ENCODE assay signal across 14 cellular contexts in the genomic region with DNA sequence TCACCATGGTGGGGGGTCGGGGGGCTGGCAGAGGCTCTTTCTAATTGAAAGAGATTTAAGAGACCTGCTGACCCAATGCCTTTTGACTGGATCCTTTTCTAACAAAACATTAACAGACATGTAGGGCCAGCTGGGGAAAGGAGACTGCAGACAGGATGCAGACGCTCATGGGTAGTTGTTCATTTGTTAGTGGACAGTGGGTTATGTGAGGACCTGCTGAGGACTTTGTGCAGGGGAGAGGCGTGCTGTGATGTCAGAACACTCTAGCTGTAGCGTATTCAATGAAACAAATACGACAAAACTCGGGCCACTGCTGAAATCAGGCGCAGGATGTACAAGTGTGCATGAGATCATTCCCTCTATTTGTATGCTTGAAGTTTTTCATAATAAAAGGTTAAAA. TPM values are rescaled to one million over a fixed set of nuclear protein-coding genes. Genes with fewer than 3 reads are reported as not detected.
A peak's percentile ranks its signal among the peaks of the same experiment; 100 is the strongest.
DNase-seq lines count a peak whose midpoint lies in the region; ATAC-seq and TF ChIP-seq lines count a peak whose summit lies in the region.
"Had no signal": no experiment of that assay in that cellular context is flagged by ENCODE, and none has a peak within 500 bp of the region (broad histone marks: within the 10 kb centered on the region; RNA-seq: fewer than 3 reads in every experiment).

No MANE protein-coding gene starts in this region.

- intact Hi-C loops in activated T-helper 1 cell treated with anti-CD3 and anti-CD28 coated beads, Interleukin-12 subunit alpha, Interleukin-12 subunit beta, Interleukin-2, Interleukin-4 antibody, amounts not matched to agents 30 ng/mL and 10 ng/mL and 1 ng/mL, durations not matched to agents 14 hours and 24 hours and 36 hours (cut with micrococcal nuclease), result loop anchor here (2.0 kb wide), 1 partner anchor 23 kb away; no protein-coding TSS in a partner anchor

- no peak for ATAC-seq in effector memory CD8-positive, alpha-beta T cell (replicated peaks)

- no peaks in the 10 kb centered on the region for H3K27me3 Mint-ChIP-seq in neural crest cell (ENCODE audit: low read depth)
- peaks cover 22% of the 10 kb centered on the region for H3K27me3 Mint-ChIP-seq in activated T-helper 1 cell treated with anti-CD3 and anti-CD28 coated beads, Interleukin-12 subunit alpha, Interleukin-12 subunit beta, Interleukin-2, Interleukin-4 antibody, amounts not matched to agents 30 ng/mL and 10 ng/mL and 1 ng/mL, durations not matched to agents 14 hours and 24 hours and 36 hours (ENCODE audit: insufficient read depth)
- peaks cover 23 to 64% of the 10 kb centered on the region in 2 donors for H3K27me3 Mint-ChIP-seq in effector memory CD8-positive, alpha-beta T cell

- H3K4me3 ChIP-seq in fibroblast of mammary gland (ENCODE audit: control insufficient read depth, low read depth, low read length), result no peak overlapping the region
- H3K4me3 ChIP-seq: skin epidermis had no signal

- no peaks in the 10 kb centered on the region for H3K36me3 Mint-ChIP-seq in neural crest cell (ENCODE audit: low read depth)
- H3K36me3 Mint-ChIP-seq in activated T-helper 1 cell treated with anti-CD3 and anti-CD28 coated beads, Interleukin-12 subunit alpha, Interleukin-12 subunit beta, Interleukin-2, Interleukin-4 antibody, amounts not matched to agents 30 ng/mL and 10 ng/mL and 1 ng/mL, durations not matched to agents 14 hours and 24 hours and 36 hours (ENCODE audit: low read depth), result no peaks in the 10 kb centered on the region
- no peaks in the 10 kb centered on the region for H3K36me3 Mint-ChIP-seq in effector memory CD8-positive, alpha-beta T cell (ENCODE audit: insufficient read depth)

- H3K4me3 Mint-ChIP-seq in neural crest cell, result peak overlapping the region; percentile 48
- H3K4me3 Mint-ChIP-seq in activated T-helper 1 cell treated with anti-CD3 and anti-CD28 coated beads, Interleukin-12 subunit alpha, Interleukin-12 subunit beta, Interleukin-2, Interleukin-4 antibody, amounts not matched to agents 30 ng/mL and 10 ng/mL and 1 ng/mL, durations not matched to agents 14 hours and 24 hours and 36 hours, result no peak overlapping the region
- H3K4me3 Mint-ChIP-seq in effector memory CD8-positive, alpha-beta T cell, result no peak overlapping the region
- H3K4me3 Mint-ChIP-seq: B cell; dendritic cell treated with granulocyte-macrophage colony-stimulating factor and Interleukin-4, amounts not matched to agents 40 ng/mL and 50 ng/mL, for 4 days had no signal

- H3K9me3 Mint-ChIP-seq in neural crest cell, result no peaks in the 10 kb centered on the region
- H3K9me3 Mint-ChIP-seq in activated T-helper 1 cell treated with anti-CD3 and anti-CD28 coated beads, Interleukin-12 subunit alpha, Interleukin-12 subunit beta, Interleukin-2, Interleukin-4 antibody, amounts not matched to agents 30 ng/mL and 10 ng/mL and 1 ng/mL, durations not matched to agents 14 hours and 24 hours and 36 hours, result no peaks in the 10 kb centered on the region
- no peaks in the 10 kb centered on the region for H3K9me3 Mint-ChIP-seq in effector memory CD8-positive, alpha-beta T cell
- H3K9me3 Mint-ChIP-seq: dendritic cell treated with granulocyte-macrophage colony-stimulating factor and Interleukin-4, amounts not matched to agents 40 ng/mL and 50 ng/mL, for 4 days had no signal

- H3K4me1 Mint-ChIP-seq in neural crest cell, result peaks cover 36% of the 10 kb centered on the region
- no peaks in the 10 kb centered on the region for H3K4me1 Mint-ChIP-seq in activated T-helper 1 cell treated with anti-CD3 and anti-CD28 coated beads, Interleukin-12 subunit alpha, Interleukin-12 subunit beta, Interleukin-2, Interleukin-4 antibody, amounts not matched to agents 30 ng/mL and 10 ng/mL and 1 ng/mL, durations not matched to agents 14 hours and 24 hours and 36 hours (ENCODE audit: low read depth)
- H3K4me1 Mint-ChIP-seq in effector memory CD8-positive, alpha-beta T cell (ENCODE audit: low read depth in 2 of 2), result peaks cover 4% of the 10 kb centered on the region in 2 donors

- DNase-seq in NCI-H510A treated with DMSO at 0.1 percent for 48 hours (lab: John Stamatoyannopoulos, UW) (peak; percentile 49), fibroblast of mammary gland (ENCODE audit: low read depth) (peak; percentile 12), neural crest cell (ENCODE audit: low read depth, low spot score) (no peak), NAMALWA (ENCODE audit: low spot score) (no peak)
- no peak for DNase-seq in activated T-helper 1 cell treated with anti-CD3 and anti-CD28 coated beads, Interleukin-12 subunit alpha, Interleukin-12 subunit beta, Interleukin-2, Interleukin-4 antibody, amounts not matched to agents 30 ng/mL and 10 ng/mL and 1 ng/mL, durations not matched to agents 14 hours and 24 hours and 36 hours (ENCODE audit: low spot score)
- DNase-seq in effector memory CD8-positive, alpha-beta T cell, result no peak
- DNase-seq in effector CD8-positive, alpha-beta T cell (lab: John Stamatoyannopoulos, UW), result no peak
- DNase-seq: NCI-H526 treated with DMSO at 0.1 percent for 48 hours had no signal

- peak overlapping the region; percentile 65 for H3K27ac Mint-ChIP-seq in neural crest cell (ENCODE audit: unreplicated experiment)
- H3K27ac Mint-ChIP-seq in activated T-helper 1 cell treated with anti-CD3 and anti-CD28 coated beads, Interleukin-12 subunit alpha, Interleukin-12 subunit beta, Interleukin-2, Interleukin-4 antibody, amounts not matched to agents 30 ng/mL and 10 ng/mL and 1 ng/mL, durations not matched to agents 14 hours and 24 hours and 36 hours, result no peak overlapping the region
- no peak overlapping the region for H3K27ac Mint-ChIP-seq in effector memory CD8-positive, alpha-beta T cell
- H3K27ac Mint-ChIP-seq: B cell; dendritic cell treated with granulocyte-macrophage colony-stimulating factor and Interleukin-4, amounts not matched to agents 40 ng/mL and 50 ng/mL, for 4 days had no signal

- TF ChIP-seq CTCF in 22Rv1 (IDR thresholded peaks at IDR 0.05), result no peak
- TF ChIP-seq CTCF in fibroblast of mammary gland (conservative IDR thresholded peaks at IDR 0.05; ENCODE audit: control insufficient read depth, insufficient read depth, low read depth, low read length), result no peak
- no peak for TF ChIP-seq CTCF in neural crest cell (conservative IDR thresholded peaks at IDR 0.05)

- H3K27ac ChIP-seq in 22Rv1, result peak overlapping the region; percentile 48
- H3K27ac ChIP-seq: KMS-11 had no signal

RNA-seq across cellular contexts. Expression of a gene that starts 1.1 kb away (rescaled TPM):
- 0.72 and 0.89 TPM in 2 replicates for total RNA-seq in neural crest cell
- total RNA-seq in activated T-helper 1 cell treated with anti-CD3 and anti-CD28 coated beads, Interleukin-12 subunit alpha, Interleukin-12 subunit beta, Interleukin-2, Interleukin-4 antibody, amounts not matched to agents 30 ng/mL and 10 ng/mL and 1 ng/mL, durations not matched to agents 14 hours and 24 hours and 36 hours, result not detected in 2 replicates
- total RNA-seq: B cell; T-helper 2 cell treated with Interferon-gamma antibody and Interleukin-4, amounts not matched to agents 100 ng/mL and 5 ng/mL, for 36 hours had no signal

RNA-seq across cellular contexts. Expression of a gene that starts 34.1 kb away (rescaled TPM):
- total RNA-seq in neural crest cell, result 114 and 116 TPM in 2 replicates
- total RNA-seq in activated T-helper 1 cell treated with anti-CD3 and anti-CD28 coated beads, Interleukin-12 subunit alpha, Interleukin-12 subunit beta, Interleukin-2, Interleukin-4 antibody, amounts not matched to agents 30 ng/mL and 10 ng/mL and 1 ng/mL, durations not matched to agents 14 hours and 24 hours and 36 hours, result 123 and 139 TPM in 2 replicates

RNA-seq across cellular contexts. Expression of a gene that starts 43.4 kb away (rescaled TPM):
- 63.6 and 71.1 TPM in 2 replicates for total RNA-seq in neural crest cell
- 63.6 and 64.4 TPM in 2 replicates for total RNA-seq in activated T-helper 1 cell treated with anti-CD3 and anti-CD28 coated beads, Interleukin-12 subunit alpha, Interleukin-12 subunit beta, Interleukin-2, Interleukin-4 antibody, amounts not matched to agents 30 ng/mL and 10 ng/mL and 1 ng/mL, durations not matched to agents 14 hours and 24 hours and 36 hours

RNA-seq across cellular contexts. Expression of a gene that starts 58.2 kb away (rescaled TPM):
- not detected in 2 replicates for total RNA-seq in neural crest cell
- total RNA-seq in activated T-helper 1 cell treated with anti-CD3 and anti-CD28 coated beads, Interleukin-12 subunit alpha, Interleukin-12 subunit beta, Interleukin-2, Interleukin-4 antibody, amounts not matched to agents 30 ng/mL and 10 ng/mL and 1 ng/mL, durations not matched to agents 14 hours and 24 hours and 36 hours, result not detected in 2 replicates
- total RNA-seq: B cell; T-helper 2 cell treated with Interferon-gamma antibody and Interleukin-4, amounts not matched to agents 100 ng/mL and 5 ng/mL, for 36 hours had no signal

Comparison
In these comparisons a context has a peak if more than half of its experiments do, and no peak if none do; other contexts are left out.
1. DNase-seq: peak in NCI-H510A treated with DMSO at 0.1 percent for 48 hours (single experiment) and fibroblast of mammary gland (single experiment); none in neural crest cell (single experiment), NAMALWA (single experiment), activated T-helper 1 cell treated with anti-CD3 and anti-CD28 coated beads, Interleukin-12 subunit alpha, Interleukin-12 subunit beta, Interleukin-2, Interleukin-4 antibody, amounts not matched to agents 30 ng/mL and 10 ng/mL and 1 ng/mL, durations not matched to agents 14 hours and 24 hours and 36 hours (single experiment), effector memory CD8-positive, alpha-beta T cell (0 of 3) and effector CD8-positive, alpha-beta T cell (single experiment).